32 cellular contexts compared by ENCODE assay signal in genomic region chr1:232334811-232335210, GRCh38.
DNase-seq lines count a peak whose midpoint lies in the region; ATAC-seq, FAIRE-seq and TF ChIP-seq lines count a peak whose summit lies in the region.
"Had no signal": no experiment of that assay in that cellular context is flagged by ENCODE, and none has a peak within 500 bp of the region (broad histone marks: within the 10 kb centered on the region; RNA-seq: fewer than 3 reads in every experiment).

No MANE protein-coding gene starts in this region.

- no peak for FAIRE-seq in frontal cortex (lab: Jason Lieb, UNC)
- FAIRE-seq: HepG2 had no signal

- no peaks in the 10 kb centered on the region for H3K9me3 ChIP-seq in CD8-positive, alpha-beta T cell (ENCODE audit: low read length)
- H3K9me3 ChIP-seq in esophagus (ENCODE audit: control insufficient read depth in 2 of 2, insufficient read depth in 1 of 2, low read depth in 1 of 2, low read length in 1 of 2) = peaks cover 0 to 2% of the 10 kb centered on the region in 2 donors
- no peaks in the 10 kb centered on the region for H3K9me3 ChIP-seq in Peyer's patch
- H3K9me3 ChIP-seq: gastroesophageal sphincter, psoas muscle, vagina had no signal

- no peaks in the 10 kb centered on the region for H3K9me3 Mint-ChIP-seq in CD8-positive, alpha-beta T cell
- H3K9me3 Mint-ChIP-seq: effector memory CD8-positive, alpha-beta T cell; immature natural killer cell; T-helper 2 cell treated with Interferon-gamma antibody and Interleukin-4, amounts not matched to agents 5 μg/mL and 100 μg/mL, for 36 hours had no signal

- H3K4me3 ChIP-seq in CD8-positive, alpha-beta T cell (ENCODE audit: low read depth, low read length) = no peak overlapping the region
- H3K4me3 ChIP-seq in esophagus (ENCODE audit: low read depth in 1 of 2, low read length in 2 of 2) (no peak overlapping the region), Peyer's patch (no peak overlapping the region)
- H3K4me3 ChIP-seq: gastroesophageal sphincter, GM23248, psoas muscle, vagina had no signal

- H3K36me3 Mint-ChIP-seq in CD8-positive, alpha-beta T cell = no peaks in the 10 kb centered on the region
- H3K36me3 Mint-ChIP-seq: immature natural killer cell had no signal

- peaks cover 23% of the 10 kb centered on the region for H3K4me1 ChIP-seq in CD8-positive, alpha-beta T cell (ENCODE audit: insufficient read depth, low read length)
- H3K4me1 ChIP-seq in esophagus (ENCODE audit: control insufficient read depth in 2 of 2, insufficient read depth in 2 of 2, low read length in 1 of 2) (peaks cover 5 to 21% of the 10 kb centered on the region in 2 donors), Peyer's patch (no peaks in the 10 kb centered on the region)
- H3K4me1 ChIP-seq: gastroesophageal sphincter, psoas muscle had no signal

- H3K4me1 Mint-ChIP-seq in CD8-positive, alpha-beta T cell (ENCODE audit: low read depth) = peaks cover 17% of the 10 kb centered on the region
- H3K4me1 Mint-ChIP-seq: immature natural killer cell had no signal

- CTCF ChIA-PET in CD8-positive, alpha-beta T cell (lab: Charles Lee) = interaction anchor here (0.7 kb wide), 1 partner anchor 293 kb away, joined by 3 read pairs; no protein-coding TSS in a partner anchor

- TF ChIP-seq POLR2A in Peyer's patch (IDR thresholded peaks at IDR 0.05) = no peak

- ATAC-seq in CD8-positive, alpha-beta T cell = no peak
- no peak for ATAC-seq in HG03135 (IDR thresholded peaks at IDR 0.05; ENCODE audit: unreplicated experiment)
- ATAC-seq: gastroesophageal sphincter, HepG2, left lobe of liver, psoas muscle had no signal

- POLR2A ChIA-PET in CD8-positive, alpha-beta T cell (lab: Charles Lee) = no interaction called here

- no peaks in the 10 kb centered on the region for H3K27me3 ChIP-seq in CD8-positive, alpha-beta T cell (ENCODE audit: insufficient read depth, low read length)
- no peaks in the 10 kb centered on the region for H3K27me3 ChIP-seq in esophagus (ENCODE audit: control insufficient read depth in 1 of 2, insufficient read depth in 2 of 2, low read length in 2 of 2)
- no peaks in the 10 kb centered on the region for H3K27me3 ChIP-seq in Peyer's patch
- H3K27me3 ChIP-seq: gastroesophageal sphincter, vagina had no signal

- H3K36me3 ChIP-seq in CD8-positive, alpha-beta T cell (ENCODE audit: insufficient read depth, low read length) = no peaks in the 10 kb centered on the region
- H3K36me3 ChIP-seq in esophagus (ENCODE audit: control insufficient read depth in 2 of 2, insufficient read depth in 2 of 2, low read length in 1 of 2) (no peaks in the 10 kb centered on the region), Peyer's patch (no peaks in the 10 kb centered on the region)
- H3K36me3 ChIP-seq: gastroesophageal sphincter, vagina had no signal

- no peak overlapping the region for H3K4me3 Mint-ChIP-seq in CD8-positive, alpha-beta T cell
- H3K4me3 Mint-ChIP-seq: immature natural killer cell; stimulated activated naive CD8-positive, alpha-beta T cell treated with anti-CD3 and anti-CD28 coated beads, Interleukin-15, Interleukin-2, amounts not matched to agents 100 ng/mL and 50 ng/mL, for 24 hours; T-helper 2 cell treated with Interferon-gamma antibody and Interleukin-4, amounts not matched to agents 5 μg/mL and 100 μg/mL, for 36 hours had no signal

- DNase-seq in CD8-positive, alpha-beta T cell = no peak
- peak; percentile 9 for DNase-seq in Daoy (ENCODE audit: low read depth)
- peak; percentile 37 for DNase-seq in NCI-H69 (lab: John Stamatoyannopoulos, UW)
- DNase-seq in activated effector memory CD4-positive, alpha-beta T cell treated with Interleukin-2 at 50 U/mL for 16 hours = no peak
- DNase-seq in Peyer's patch = no peak
- DNase-seq in frontal cortex (ENCODE audit: low spot score in 2 of 2) = no peak
- DNase-seq: activated CD4-positive, alpha-beta T cell treated with anti-CD3 and anti-CD28 coated beads for 4 hours; activated naive CD4-positive, alpha-beta T cell treated with anti-CD3 and anti-CD28 coated beads, Interleukin-2, amount 50 U/mL, for 16 hours; aorta; cortex of kidney; GM23248; hypothalamus; immature natural killer cell; Kasumi-1; mesenchymal stem cell; NCI-H146; NCI-H2171 treated with DMSO at 0.1 percent for 48 hours; NCI-H524 treated with DMSO at 0.1 percent for 48 hours; nucleus accumbens; psoas muscle; Right ventricle myocardium superior had no signal

- H3K27ac ChIP-seq in CD8-positive, alpha-beta T cell (ENCODE audit: low read depth, low read length) = no peak overlapping the region
- peak overlapping the region; percentile 83 to 89 for H3K27ac ChIP-seq in esophagus (ENCODE audit: low read depth in 2 of 2, low read length in 1 of 2)
- H3K27ac ChIP-seq in Peyer's patch = no peak overlapping the region
- H3K27ac ChIP-seq: C4-2B, gastroesophageal sphincter, GM23248, HL-60, psoas muscle, vagina had no signal

- intact Hi-C loops in CD8-positive, alpha-beta T cell (cut with DNase I, micrococcal nuclease) = no loop called here

- H3K27ac Mint-ChIP-seq in CD8-positive, alpha-beta T cell = peak overlapping the region; percentile 89
- H3K27ac Mint-ChIP-seq: immature natural killer cell; stimulated activated naive CD8-positive, alpha-beta T cell treated with anti-CD3 and anti-CD28 coated beads, Interleukin-15, Interleukin-2, amounts not matched to agents 100 ng/mL and 50 ng/mL, for 24 hours; T-helper 2 cell treated with Interferon-gamma antibody and Interleukin-4, amounts not matched to agents 5 μg/mL and 100 μg/mL, for 36 hours had no signal

- no peak for TF ChIP-seq CTCF in CD8-positive, alpha-beta T cell (IDR thresholded peaks at IDR 0.05)
- TF ChIP-seq CTCF in Peyer's patch (IDR thresholded peaks at IDR 0.05) = no peak

- WGBS in esophagus, 2 donors = 52 to 68% methylated on average over 10 of the region's 10 CpGs

- H3K27me3 Mint-ChIP-seq in CD8-positive, alpha-beta T cell (ENCODE audit: low read depth) = peaks cover 19% of the 10 kb centered on the region

Comparison
In these comparisons a context has a peak if more than half of its experiments do, and no peak if none do; other contexts are left out.
1. DNase-seq: peak in Daoy (single experiment) and NCI-H69 (single experiment); none in CD8-positive, alpha-beta T cell (0 of 7), activated effector memory CD4-positive, alpha-beta T cell treated with Interleukin-2 at 50 U/mL for 16 hours (single experiment), Peyer's patch (0 of 3) and frontal cortex (0 of 2).
2. H3K27ac ChIP-seq: peak in esophagus (2 of 2); none in CD8-positive, alpha-beta T cell (single experiment) and Peyer's patch (0 of 4).